In genomic region chr21:10575311-10575667, GRCh38 we compare ENCODE assay signal across 24 cellular contexts. TPM values are rescaled to one million over a fixed set of nuclear protein-coding genes. Genes with fewer than 3 reads are reported as not detected.
A peak's percentile ranks its signal among the peaks of the same experiment; 100 is the strongest.
DNase-seq lines count a peak whose midpoint lies in the region; ATAC-seq, FAIRE-seq and TF ChIP-seq lines count a peak whose summit lies in the region.
"Had no signal": no experiment of that assay in that cellular context is flagged by ENCODE, and none has a peak within 500 bp of the region (broad histone marks: within the 10 kb centered on the region; RNA-seq: fewer than 3 reads in every experiment).

No MANE protein-coding gene starts in this region.

- H3K4me1 ChIP-seq in lower lobe of right lung: no peaks in the 10 kb centered on the region
- H3K4me1 ChIP-seq in aorta (ENCODE audit: control insufficient read depth in 1 of 2, insufficient read depth in 2 of 2, low read length in 2 of 2): no peaks in the 10 kb centered on the region
- H3K4me1 ChIP-seq in BE2C: no peaks in the 10 kb centered on the region
- H3K4me1 ChIP-seq: SJSA1 had no signal

- H3K27ac ChIP-seq in lower lobe of right lung: no peak overlapping the region
- H3K27ac ChIP-seq in aorta (ENCODE audit: low read depth in 1 of 2, low read length in 2 of 2): no peak overlapping the region
- H3K27ac ChIP-seq: 22Rv1, SJSA1 had no signal

- 57 to 66% methylated on average over 2 of the region's 2 CpGs for WGBS in aorta, 2 donors

- FAIRE-seq in frontal cortex (lab: Jason Lieb, UNC): no peak
- FAIRE-seq: GM12892, H54, K562 had no signal

- H3K36me3 ChIP-seq in lower lobe of right lung (no peaks in the 10 kb centered on the region), aorta (ENCODE audit: control insufficient read depth in 1 of 2, insufficient read depth in 2 of 2, low read length in 1 of 2) (no peaks in the 10 kb centered on the region), BE2C (no peaks in the 10 kb centered on the region)
- H3K36me3 ChIP-seq: MG63, SJSA1 had no signal

- H3K4me3 ChIP-seq in lower lobe of right lung (no peak overlapping the region), aorta (ENCODE audit: low read length in 2 of 2) (no peak overlapping the region), BE2C (ENCODE audit: low read depth, low read length) (no peak overlapping the region)
- H3K4me3 ChIP-seq: K562, MG63, SJSA1 had no signal

- no peaks in the 10 kb centered on the region for H3K27me3 ChIP-seq in lower lobe of right lung (ENCODE audit: low read depth)
- H3K27me3 ChIP-seq in aorta (ENCODE audit: control insufficient read depth in 1 of 2, insufficient read depth in 2 of 2, low read length in 1 of 2): no peaks in the 10 kb centered on the region
- no peaks in the 10 kb centered on the region for H3K27me3 ChIP-seq in BE2C
- H3K27me3 ChIP-seq: MG63, SJSA1 had no signal

- intact Hi-C loops in Right ventricle myocardium inferior (cut with DNase I): no loop called here
- intact Hi-C loops in left ventricle myocardium superior (cut with micrococcal nuclease): no loop called here
- intact Hi-C loops in lower lobe of right lung (cut with DNase I): no loop called here
- intact Hi-C loops in sciatic nerve (cut with DNase I): no loop called here
- intact Hi-C loops in aorta (cut with DNase I): no loop called here

- TF ChIP-seq CTCF in lower lobe of right lung (IDR thresholded peaks at IDR 0.05): no peak
- TF ChIP-seq CTCF in BE2C (IDR thresholded peaks at IDR 0.05; ENCODE audit: low read depth, low read length): no peak

- ATAC-seq in Right ventricle myocardium inferior (peak; percentile 44), left ventricle myocardium superior (no peak), lower lobe of right lung (peak; percentile 16 to 31), sciatic nerve (peak; percentile 34), aorta (ENCODE audit: low FRiP score) (peak; percentile 25)
- ATAC-seq: PC-3 had no signal

- DNase-seq in Right ventricle myocardium inferior (ENCODE audit: missing footprints): no peak
- DNase-seq in left ventricle myocardium superior: no peak
- DNase-seq in lower lobe of right lung: no peak
- no peak for DNase-seq in sciatic nerve (ENCODE audit: low spot score)
- peak in 1 of 2 donors; percentile 45 for DNase-seq in aorta
- no peak for DNase-seq in BE2C
- DNase-seq in DMS53 treated with DMSO at 0.1 percent for 48 hours (lab: John Stamatoyannopoulos, UW; ENCODE audit: unreplicated experiment): no peak
- no peak for DNase-seq in frontal cortex (ENCODE audit: low spot score in 2 of 2)
- DNase-seq: Calu3; DND-41; MG63; NCI-H2029 treated with DMSO at 0.1 percent for 48 hours; NCI-H446 treated with DMSO at 0.1 percent for 48 hours; NCI-H526; NCI-H82; NK-92 treated with Interleukin-12 subunit alpha and Interleukin-12 subunit beta, amount 100 ng/mL, for 24 hours; PC-3 had no signal

- H3K9me3 ChIP-seq in lower lobe of right lung (peaks cover 61% of the 10 kb centered on the region), aorta (ENCODE audit: control insufficient read depth, low read length) (peaks cover 10% of the 10 kb centered on the region), BE2C (0 out of 2 replicates have a peak, but pooled peaks cover 3% of the 10 kb centered on the region)

RNA-seq across cellular contexts. Expression of gene TPTE, which starts 53.9 kb away (rescaled TPM):
- total RNA-seq in Right ventricle myocardium inferior: not detected
- total RNA-seq in left ventricle myocardium superior: not detected
- not detected for total RNA-seq in lower lobe of right lung
- not detected for total RNA-seq in sciatic nerve
- total RNA-seq in aorta: not detected
- under 1 TPM in 1 of 2 donors, not detected in 1; 0.08 TPM for polyA plus RNA-seq in aorta
- polyA plus RNA-seq in BE2C (2012; ENCODE audit: insufficient read depth, insufficient read length, low read depth): not detected
- not detected for total RNA-seq in frontal cortex
- total RNA-seq: Calu3, HT-29, PC-3, SJSA1 had no signal
- polyA plus RNA-seq: BJ had no signal
